ENCODE assay signal across 13 cellular contexts in the genomic region with DNA sequence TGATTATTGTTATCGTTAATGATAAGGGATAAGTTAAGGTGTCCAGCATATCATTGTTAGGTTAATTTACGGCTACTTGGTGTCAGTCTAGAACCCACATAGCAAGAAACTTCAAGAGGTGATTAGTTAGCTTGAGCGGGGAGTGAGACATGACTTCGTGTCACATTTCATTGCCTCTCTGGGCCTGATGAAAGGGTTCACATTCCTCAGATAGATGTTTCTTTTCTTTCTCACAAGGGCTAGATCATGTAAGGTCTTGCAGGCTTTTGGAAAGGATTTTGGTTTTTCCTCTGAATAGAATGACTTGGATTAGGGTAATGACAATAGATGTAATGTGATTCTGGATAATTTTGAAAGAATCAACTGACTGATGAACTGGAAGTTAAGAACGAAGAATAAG. TPM values are rescaled to one million over a fixed set of nuclear protein-coding genes. Genes with fewer than 3 reads are reported as not detected.
DNase-seq lines count a peak whose midpoint lies in the region; ATAC-seq and TF ChIP-seq lines count a peak whose summit lies in the region.
"Had no signal": no experiment of that assay in that cellular context is flagged by ENCODE, and none has a peak within 500 bp of the region (broad histone marks: within the 10 kb centered on the region; RNA-seq: fewer than 3 reads in every experiment).

No MANE protein-coding gene starts in this region.

- H3K4me2 ChIP-seq in SK-N-SH: no peak overlapping the region

- CTCF ChIA-PET in CD4-positive, alpha-beta T cell (lab: Charles Lee): no interaction called here
- CTCF ChIA-PET in SK-N-SH (lab: Yijun Ruan, JAX): no interaction called here

- no peak for ATAC-seq in CD4-positive, alpha-beta T cell (ENCODE audit: poor library complexity)
- ATAC-seq in esophagus mucosa (peak; percentile 76), GM21723 (IDR thresholded peaks at IDR 0.05; ENCODE audit: unreplicated experiment) (no peak)

- H3K4me3 ChIP-seq in SK-N-SH (ENCODE audit: low read depth in 2 of 2, low read length in 1 of 2): no peak overlapping the region
- H3K4me3 ChIP-seq: left lung had no signal

- no peak overlapping the region for H3K27ac Mint-ChIP-seq in CD4-positive, alpha-beta T cell
- peak overlapping the region; percentile 2 to 68 (median 22) for H3K27ac Mint-ChIP-seq in nephron

- no peak overlapping the region for H3K27ac ChIP-seq in CD4-positive, alpha-beta T cell (ENCODE audit: low read depth, low read length)
- no peak overlapping the region for H3K27ac ChIP-seq in SK-N-SH (ENCODE audit: low read depth in 2 of 2, low read length in 1 of 2)

- TF ChIP-seq EP300 in SK-N-SH (IDR thresholded peaks at IDR 0.05; ENCODE audit: borderline replicate concordance in 1 of 2, low read depth in 1 of 2, low read length in 1 of 2): no peak

- H3K27me3 ChIP-seq in CD4-positive, alpha-beta T cell (ENCODE audit: control insufficient read depth, insufficient read depth, low read length): no peaks in the 10 kb centered on the region
- no peaks in the 10 kb centered on the region for H3K27me3 ChIP-seq in SK-N-SH (ENCODE audit: insufficient read depth)
- H3K27me3 ChIP-seq: left lung had no signal

- peaks cover 100% of the 10 kb centered on the region for H3K79me2 ChIP-seq in SK-N-SH (ENCODE audit: insufficient read depth)

- H3K4me1 ChIP-seq in SK-N-SH (ENCODE audit: control insufficient read depth in 1 of 2, insufficient read depth in 2 of 2, low read depth in 1 of 2, low read length in 1 of 2): peaks cover 5 to 6% of the 10 kb centered on the region in 2 experiments; a peak in 2 of 4 replicates

- H3K27me3 Mint-ChIP-seq in CD4-positive, alpha-beta T cell: no peaks in the 10 kb centered on the region
- H3K27me3 Mint-ChIP-seq in nephron (ENCODE audit: low read depth): no peaks in the 10 kb centered on the region

- H3K9me3 Mint-ChIP-seq in CD4-positive, alpha-beta T cell: no peaks in the 10 kb centered on the region
- H3K9me3 Mint-ChIP-seq in nephron: no peaks in the 10 kb centered on the region

- peaks cover 90% of the 10 kb centered on the region for H3K36me3 Mint-ChIP-seq in CD4-positive, alpha-beta T cell (ENCODE audit: low read depth)
- H3K36me3 Mint-ChIP-seq in nephron (ENCODE audit: low read depth): peaks cover 59% of the 10 kb centered on the region

- H2AFZ ChIP-seq in SK-N-SH (ENCODE audit: low read depth): no peak overlapping the region

- H3K4me3 Mint-ChIP-seq in CD4-positive, alpha-beta T cell: peak overlapping the region; percentile 5
- no peak overlapping the region for H3K4me3 Mint-ChIP-seq in nephron

- 96% methylated on average over 5 of the region's 5 CpGs for WGBS in SK-N-SH (ENCODE audit: low lambda C conversion rate)

- peaks cover 12% of the 10 kb centered on the region for H3F3A ChIP-seq in SK-N-SH (replicated peaks; ENCODE audit: insufficient read depth)

- no peak for TF ChIP-seq CTCF in CD4-positive, alpha-beta T cell (IDR thresholded peaks at IDR 0.05)
- TF ChIP-seq CTCF in SK-N-SH (IDR thresholded peaks at IDR 0.05) (no peak), nephron (IDR thresholded peaks at IDR 0.05; ENCODE audit: unreplicated experiment in 3 of 3) (no peak)

- DNase-seq in CD4-positive, alpha-beta T cell: no peak
- DNase-seq in SK-N-SH: no peak
- no peak for DNase-seq in NCI-H2029 treated with DMSO at 0.1 percent for 48 hours (lab: John Stamatoyannopoulos, UW)
- no peak for DNase-seq in MV-4-11 (lab: John Stamatoyannopoulos, UW)
- no peak for DNase-seq in NCI-H69 (lab: John Stamatoyannopoulos, UW)
- DNase-seq: activated CD4-positive, CD25-positive, alpha-beta regulatory T cell; activated effector memory CD4-positive, alpha-beta T cell treated with anti-CD3 and anti-CD28 coated beads, Interleukin-2, amount 50 U/mL, for 16 hours; left lung; NCI-H2029; NCI-H526 had no signal

- POLR2A ChIA-PET in CD4-positive, alpha-beta T cell (lab: Charles Lee): no interaction called here
- POLR2A ChIA-PET in SK-N-SH (lab: Yijun Ruan, JAX): no interaction called here

- no peak for TF ChIP-seq RAD21 in SK-N-SH (IDR thresholded peaks at IDR 0.05; ENCODE audit: low read length)

- no peaks in the 10 kb centered on the region for H3K9me2 ChIP-seq in SK-N-SH

- peaks cover 100% of the 10 kb centered on the region for H4K20me1 ChIP-seq in SK-N-SH (ENCODE audit: insufficient read depth)

- intact Hi-C loops in CD4-positive, alpha-beta T cell (cut with DNase I, micrococcal nuclease): no loop called here

- peaks cover 91% of the 10 kb centered on the region for H3K4me1 Mint-ChIP-seq in CD4-positive, alpha-beta T cell (ENCODE audit: low read depth)
- H3K4me1 Mint-ChIP-seq in nephron: peaks cover 40% of the 10 kb centered on the region

- H3K9ac ChIP-seq in SK-N-SH: no peak overlapping the region

- H3K36me3 ChIP-seq in SK-N-SH (replicated peaks in 1 of 2; ENCODE audit: control insufficient read depth in 1 of 2, insufficient read depth in 2 of 2, low read length in 1 of 2): peaks cover 45 to 88% of the 10 kb centered on the region in 2 experiments

- no peaks in the 10 kb centered on the region for H3K9me3 ChIP-seq in CD4-positive, alpha-beta T cell (ENCODE audit: control insufficient read depth, low read length)
- no peaks in the 10 kb centered on the region for H3K9me3 ChIP-seq in SK-N-SH
- H3K9me3 ChIP-seq: left lung had no signal

TF ChIP-seq in SK-N-SH, 30 proteins besides CTCF, POLR2A, EP300 and RAD21:
- TF ChIP-seq, protein P1, sequence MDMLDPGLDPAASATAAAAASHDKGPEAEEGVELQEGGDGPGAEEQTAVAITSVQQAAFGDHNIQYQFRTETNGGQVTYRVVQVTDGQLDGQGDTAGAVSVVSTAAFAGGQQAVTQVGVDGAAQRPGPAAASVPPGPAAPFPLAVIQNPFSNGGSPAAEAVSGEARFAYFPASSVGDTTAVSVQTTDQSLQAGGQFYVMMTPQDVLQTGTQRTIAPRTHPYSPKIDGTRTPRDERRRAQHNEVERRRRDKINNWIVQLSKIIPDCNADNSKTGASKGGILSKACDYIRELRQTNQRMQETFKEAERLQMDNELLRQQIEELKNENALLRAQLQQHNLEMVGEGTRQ (IDR thresholded peaks at IDR 0.05; ENCODE audit: borderline replicate concordance, low read depth, low read length): no peak
- TF ChIP-seq, protein P2, sequence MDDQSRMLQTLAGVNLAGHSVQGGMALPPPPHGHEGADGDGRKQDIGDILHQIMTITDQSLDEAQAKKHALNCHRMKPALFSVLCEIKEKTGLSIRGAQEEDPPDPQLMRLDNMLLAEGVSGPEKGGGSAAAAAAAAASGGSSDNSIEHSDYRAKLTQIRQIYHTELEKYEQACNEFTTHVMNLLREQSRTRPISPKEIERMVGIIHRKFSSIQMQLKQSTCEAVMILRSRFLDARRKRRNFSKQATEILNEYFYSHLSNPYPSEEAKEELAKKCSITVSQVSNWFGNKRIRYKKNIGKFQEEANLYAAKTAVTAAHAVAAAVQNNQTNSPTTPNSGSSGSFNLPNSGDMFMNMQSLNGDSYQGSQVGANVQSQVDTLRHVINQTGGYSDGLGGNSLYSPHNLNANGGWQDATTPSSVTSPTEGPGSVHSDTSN (IDR thresholded peaks at IDR 0.05): peak; percentile 34; the same call in 1 of the 2 replicates

RNA-seq across cellular contexts. Expression of a gene that starts 26.7 kb away (rescaled TPM):
- total RNA-seq in CD4-positive, alpha-beta T cell: 100 to 1,000 TPM; 169 to 177 TPM
- polyA plus RNA-seq in SK-N-SH (2012; rRNA removed): 31.1 and 38.0 TPM in 2 replicates
- 39.2 and 40.1 TPM in 2 replicates for polyA plus RNA-seq in SK-N-SH (2012; cell fraction: cytosol; rRNA removed)
- 22.5 and 49.7 TPM in 2 replicates for polyA plus RNA-seq in SK-N-SH (2012; cell fraction: nucleus; rRNA removed)
- 62.8 TPM for total RNA-seq in esophagus mucosa
